Comparison of ENCODE assay signal across 27 cellular contexts in genomic region chr1:78019031-78019430, GRCh38.
"Had no signal": no experiment of that assay in that cellular context is flagged by ENCODE, and none has a peak within 500 bp of the region (broad histone marks: within the 10 kb centered on the region; RNA-seq: fewer than 3 reads in every experiment).

No MANE protein-coding gene starts in this region.

- H3K36me3 ChIP-seq: prostate gland, uterus had no signal

- H3K27me3 ChIP-seq: esophagus squamous epithelium, gastrocnemius medialis, right atrium auricular region, suprapubic skin, transverse colon, upper lobe of right lung, uterus had no signal

- H3K27ac ChIP-seq: esophagus squamous epithelium, gastrocnemius medialis, prostate gland, right atrium auricular region, suprapubic skin, transverse colon, upper lobe of right lung, uterus had no signal

- H3K9me3 ChIP-seq: esophagus squamous epithelium, gastrocnemius medialis, prostate gland, right atrium auricular region, suprapubic skin, transverse colon, upper lobe of right lung, uterus had no signal

- H3K27ac Mint-ChIP-seq: effector memory CD8-positive, alpha-beta T cell; naive thymus-derived CD8-positive, alpha-beta T cell; nephron progenitor cell; stimulated activated naive CD8-positive, alpha-beta T cell treated with anti-CD3 and anti-CD28 coated beads, Interleukin-15, amount 100 ng/mL, for 72 hours had no signal

- H3K4me1 Mint-ChIP-seq: nephron progenitor cell; stimulated activated naive CD8-positive, alpha-beta T cell treated with anti-CD3 and anti-CD28 coated beads, Interleukin-15, amount 100 ng/mL, for 72 hours had no signal

- H3K4me3 ChIP-seq: coronary artery, esophagus squamous epithelium, gastrocnemius medialis, prostate gland, right atrium auricular region, suprapubic skin, transverse colon, upper lobe of right lung, uterus had no signal

- ATAC-seq: effector memory CD8-positive, alpha-beta T cell; gastrocnemius medialis; naive thymus-derived CD8-positive, alpha-beta T cell; stimulated activated naive CD8-positive, alpha-beta T cell treated with anti-CD3 and anti-CD28 coated beads, Interleukin-15, amount 100 ng/mL, for 72 hours; upper lobe of right lung had no signal

- DNase-seq: dermis blood vessel endothelial cell; effector memory CD8-positive, alpha-beta T cell; erythroblast; esophagus squamous epithelium; gastrocnemius medialis; head of caudate nucleus; mesendoderm; midbrain; naive thymus-derived CD8-positive, alpha-beta T cell; nephron progenitor cell; nucleus accumbens; small intestine; stimulated activated CD4-positive, alpha-beta T cell treated with anti-CD3 and anti-CD28 coated beads, Interleukin-12 subunit alpha, Interleukin-12 subunit beta, amount 100 ng/mL, for 4 hours; stimulated activated CD4-positive, alpha-beta T cell treated with anti-CD3 and anti-CD28 coated beads, Interleukin-1b, Interleukin-23, amount 100 ng/mL, for 48 hours; stimulated activated CD4-positive, alpha-beta T cell treated with anti-CD3 and anti-CD28 coated beads, Interleukin-4, amount 100 ng/mL, for 1 hour; stimulated activated CD8-positive, alpha-beta memory T cell treated with anti-CD3 and anti-CD28 coated beads, Interleukin-4, amount 100 ng/mL, for 48 hours; stimulated activated naive CD4-positive, alpha-beta T cell; stimulated activated naive CD8-positive, alpha-beta T cell treated with anti-CD3 and anti-CD28 coated beads, Interleukin-15, amount 100 ng/mL, for 72 hours; transverse colon; upper lobe of right lung; uterus had no signal

- H3K9me3 Mint-ChIP-seq: effector memory CD8-positive, alpha-beta T cell; stimulated activated naive CD8-positive, alpha-beta T cell treated with anti-CD3 and anti-CD28 coated beads, Interleukin-15, amount 100 ng/mL, for 72 hours had no signal

- H3K4me1 ChIP-seq: esophagus squamous epithelium, prostate gland, suprapubic skin, transverse colon, upper lobe of right lung, uterus had no signal

- H3K27me3 Mint-ChIP-seq: effector memory CD8-positive, alpha-beta T cell; naive thymus-derived CD8-positive, alpha-beta T cell; stimulated activated naive CD8-positive, alpha-beta T cell treated with anti-CD3 and anti-CD28 coated beads, Interleukin-15, amount 100 ng/mL, for 72 hours had no signal

- FAIRE-seq: endometrium, keratinocyte had no signal

- H3K4me3 Mint-ChIP-seq: effector memory CD8-positive, alpha-beta T cell; naive thymus-derived CD8-positive, alpha-beta T cell; nephron progenitor cell; stimulated activated naive CD8-positive, alpha-beta T cell treated with anti-CD3 and anti-CD28 coated beads, Interleukin-15, amount 100 ng/mL, for 72 hours had no signal
